ENCODE assay signal across 12 cellular contexts in the genomic region with DNA sequence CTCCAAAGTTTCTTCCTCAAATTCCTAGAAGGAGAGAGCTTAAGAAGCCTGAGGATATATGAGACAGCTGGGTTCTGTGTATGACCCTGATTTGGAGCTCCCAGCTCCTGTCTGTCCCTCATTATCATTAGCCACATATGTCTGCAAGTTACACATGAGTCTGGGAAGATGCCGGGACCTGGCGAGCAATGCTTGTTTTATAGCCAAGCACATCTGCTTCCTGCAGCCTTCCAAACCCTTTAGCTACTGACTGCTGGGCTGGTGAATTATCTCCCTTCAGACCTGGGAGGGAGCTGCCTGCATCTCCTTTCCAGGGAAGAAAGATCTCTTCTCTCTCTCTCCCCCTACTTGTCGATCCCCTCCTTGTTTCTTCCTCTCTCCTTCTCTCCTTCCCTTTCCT.
DNase-seq lines count a peak whose midpoint lies in the region; ATAC-seq and TF ChIP-seq lines count a peak whose summit lies in the region.
"Had no signal": no experiment of that assay in that cellular context is flagged by ENCODE, and none has a peak within 500 bp of the region (broad histone marks: within the 10 kb centered on the region; RNA-seq: fewer than 3 reads in every experiment).

No MANE protein-coding gene starts in this region.

- ATAC-seq in left lobe of liver (peak; percentile 41), psoas muscle (no peak), HG03521 (IDR thresholded peaks at IDR 0.05; ENCODE audit: unreplicated experiment) (no peak)

- H3K4me3 ChIP-seq in BJ (ENCODE audit: low read depth, low read length) = no peak overlapping the region
- H3K4me3 ChIP-seq in MG63 = no peak overlapping the region
- H3K4me3 ChIP-seq in dorsolateral prefrontal cortex = no peak overlapping the region
- H3K4me3 ChIP-seq in psoas muscle = no peak overlapping the region

- H3K4me1 ChIP-seq in psoas muscle = no peaks in the 10 kb centered on the region

- H3K36me3 ChIP-seq in BJ (ENCODE audit: control insufficient read depth, insufficient read depth, low read length) = no peaks in the 10 kb centered on the region
- H3K36me3 ChIP-seq in MG63 = no peaks in the 10 kb centered on the region
- no peaks in the 10 kb centered on the region for H3K36me3 ChIP-seq in psoas muscle (ENCODE audit: insufficient read depth in 1 of 2, low read depth in 1 of 2)

- H3K27ac ChIP-seq in dorsolateral prefrontal cortex (peak overlapping the region in 4 of 59 donors; percentile 3 to 15 (median 12)), psoas muscle (no peak overlapping the region)
- H3K27ac ChIP-seq: RWPE1 had no signal

- peak; percentile 28 for DNase-seq in BJ (ENCODE audit: low read depth)
- DNase-seq in MG63 = peak; percentile 36
- DNase-seq in dorsolateral prefrontal cortex = peak in 7 of 10 donors; percentile 6 to 51 (median 42)
- DNase-seq in left lobe of liver (ENCODE audit: low spot score) = no peak
- no peak for DNase-seq in psoas muscle
- DNase-seq in NCI-H345 treated with DMSO at 0.1 percent for 48 hours (lab: John Stamatoyannopoulos, UW; ENCODE audit: unreplicated experiment) = no peak
- no peak for DNase-seq in stimulated activated CD4-positive, alpha-beta T cell treated with anti-CD3 and anti-CD28 coated beads, Interleukin-4, amount 100 ng/mL, for 24 hours
- DNase-seq: CD8-positive, alpha-beta memory T cell; effector CD4-positive, alpha-beta T cell; NCI-H345 had no signal

- POLR2A ChIA-PET in BJ (lab: Charles Lee) = no interaction called here

- CTCF ChIA-PET in BJ (lab: Yijun Ruan, JAX) = no interaction called here

- intact Hi-C loops in dorsolateral prefrontal cortex (cut with DNase I) (no loop called here), psoas muscle (cut with DNase I) (no loop called here)

- H3K27me3 ChIP-seq in BJ (ENCODE audit: control insufficient read depth, insufficient read depth, low read length) (no peaks in the 10 kb centered on the region), MG63 (no peaks in the 10 kb centered on the region), dorsolateral prefrontal cortex (no peaks in the 10 kb centered on the region), psoas muscle (ENCODE audit: insufficient read depth in 3 of 3, low read length in 2 of 3) (no peaks in the 10 kb centered on the region)

- 4 to 7% (median 6%) methylated on average over 3 of the region's 3 CpGs for WGBS in psoas muscle, 3 donors

- H3K9me3 ChIP-seq in MG63 (no peaks in the 10 kb centered on the region), psoas muscle (no peaks in the 10 kb centered on the region)

- TF ChIP-seq CTCF in BJ (IDR thresholded peaks at IDR 0.05; ENCODE audit: insufficient read depth, low read depth, low read length) = no peak
- no peak for TF ChIP-seq CTCF in dorsolateral prefrontal cortex (IDR thresholded peaks at IDR 0.05 in 54 of 56, conservative IDR thresholded peaks at IDR 0.05 in 2 of 56; ENCODE audit: low read depth in 1 of 56, partially characterized antibody in 56 of 56)
- no peak for TF ChIP-seq CTCF in psoas muscle (IDR thresholded peaks at IDR 0.05)

Comparison
In these comparisons a context has a peak if more than half of its experiments do, and no peak if none do; other contexts are left out.
1. DNase-seq: peak in BJ (single experiment), MG63 (single experiment) and dorsolateral prefrontal cortex (7 of 10); none in left lobe of liver (single experiment), psoas muscle (0 of 2), NCI-H345 treated with DMSO at 0.1 percent for 48 hours (single experiment) and stimulated activated CD4-positive, alpha-beta T cell treated with anti-CD3 and anti-CD28 coated beads, Interleukin-4, amount 100 ng/mL, for 24 hours (single experiment).